ENCODE assay signal across 23 cellular contexts in the genomic region with DNA sequence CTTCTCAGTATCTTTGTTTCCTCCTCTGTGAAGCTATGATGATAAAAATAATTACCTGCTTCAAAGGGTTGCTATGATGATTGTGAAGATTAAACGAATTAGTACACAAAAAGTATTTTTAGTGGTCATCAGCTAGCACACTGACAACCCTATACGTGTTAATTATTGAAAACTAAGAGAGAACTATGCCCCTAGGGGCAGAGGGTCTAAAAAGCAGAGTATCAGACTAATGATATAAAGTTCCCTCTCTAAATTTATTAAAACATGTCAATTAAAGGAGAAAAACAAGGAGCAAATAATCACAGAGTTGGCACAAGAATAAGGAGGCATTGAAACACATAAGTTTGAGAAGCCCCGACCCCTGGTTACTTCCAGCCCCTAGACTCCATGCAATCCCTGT.
"Had no signal": no experiment of that assay in that cellular context is flagged by ENCODE, and none has a peak within 500 bp of the region (broad histone marks: within the 10 kb centered on the region; RNA-seq: fewer than 3 reads in every experiment).

No MANE protein-coding gene starts in this region.

- DNase-seq: colonic mucosa; dermis blood vessel endothelial cell; erythroblast; foreskin keratinocyte; kidney; left cardiac atrium; left ventricle myocardium superior; mesenchymal stem cell; midbrain; psoas muscle; retina; right lobe of liver; spleen; stimulated activated CD4-positive, alpha-beta T cell treated with anti-CD3 and anti-CD28 coated beads, Interleukin-15, amount 100 ng/mL, for 24 hours; stimulated activated CD4-positive, alpha-beta T cell treated with anti-CD3 and anti-CD28 coated beads, Interleukin-1b, Interleukin-23, amount 100 ng/mL, for 48 hours; stimulated activated CD4-positive, alpha-beta T cell treated with anti-CD3 and anti-CD28 coated beads, Interleukin-4, amount 100 ng/mL, for 24 hours; testis had no signal

- H3K4me3 ChIP-seq: colonic mucosa, lung, psoas muscle, right lobe of liver, spleen, testis, tibial nerve had no signal

- H3K4me3 Mint-ChIP-seq: natural killer cell treated with Interleukin-12 subunit alpha and Interleukin-12 subunit beta and Interleukin-15 and Interleukin-18, amount 100 ng/mL, for 72 hours; stimulated activated memory B cell treated with anti-CD40 and anti-IgM and Interleukin-4, amounts not matched to agents 10 μg/mL and 1 μg/mL and 100 μg/mL, for 72 hours; stimulated activated naive CD8-positive, alpha-beta T cell treated with anti-CD3 and anti-CD28 coated beads, Interleukin-15, Interleukin-2, amounts not matched to agents 100 ng/mL and 50 ng/mL, for 24 hours had no signal

- H3K27ac ChIP-seq: colonic mucosa, foreskin keratinocyte, parathyroid adenoma, psoas muscle, right lobe of liver, spleen, testis, tibial nerve had no signal

- H3K9me3 Mint-ChIP-seq: natural killer cell treated with Interleukin-12 subunit alpha and Interleukin-12 subunit beta and Interleukin-15 and Interleukin-18, amount 100 ng/mL, for 72 hours; stimulated activated memory B cell treated with anti-CD40 and anti-IgM and Interleukin-4, amounts not matched to agents 10 μg/mL and 1 μg/mL and 100 μg/mL, for 72 hours; stimulated activated naive CD8-positive, alpha-beta T cell treated with anti-CD3 and anti-CD28 coated beads, Interleukin-15, Interleukin-2, amounts not matched to agents 100 ng/mL and 50 ng/mL, for 24 hours had no signal

- H3K27me3 Mint-ChIP-seq: stimulated activated memory B cell treated with anti-CD40 and anti-IgM and Interleukin-4, amounts not matched to agents 10 μg/mL and 1 μg/mL and 100 μg/mL, for 72 hours; stimulated activated naive CD8-positive, alpha-beta T cell treated with anti-CD3 and anti-CD28 coated beads, Interleukin-15, Interleukin-2, amounts not matched to agents 100 ng/mL and 50 ng/mL, for 24 hours had no signal

- ATAC-seq: foreskin keratinocyte; left cardiac atrium; left ventricle myocardium superior; natural killer cell treated with Interleukin-12 subunit alpha and Interleukin-12 subunit beta and Interleukin-15 and Interleukin-18, amount 100 ng/mL, for 72 hours; psoas muscle; stimulated activated memory B cell treated with anti-CD40 and anti-IgM and Interleukin-4, amounts not matched to agents 10 μg/mL and 1 μg/mL and 100 μg/mL, for 72 hours had no signal

- H3K4me1 ChIP-seq: foreskin keratinocyte, psoas muscle had no signal

- H3K36me3 ChIP-seq: colonic mucosa, right lobe of liver, spleen, tibial nerve had no signal

- H3K9me3 ChIP-seq: colonic mucosa, psoas muscle, right lobe of liver, spleen, testis, tibial nerve had no signal

- H3K36me3 Mint-ChIP-seq: natural killer cell treated with Interleukin-12 subunit alpha and Interleukin-12 subunit beta and Interleukin-15 and Interleukin-18, amount 100 ng/mL, for 72 hours; stimulated activated memory B cell treated with anti-CD40 and anti-IgM and Interleukin-4, amounts not matched to agents 10 μg/mL and 1 μg/mL and 100 μg/mL, for 72 hours had no signal

- H3K4me1 Mint-ChIP-seq: stimulated activated memory B cell treated with anti-CD40 and anti-IgM and Interleukin-4, amounts not matched to agents 10 μg/mL and 1 μg/mL and 100 μg/mL, for 72 hours had no signal

- H3K27ac Mint-ChIP-seq: natural killer cell treated with Interleukin-12 subunit alpha and Interleukin-12 subunit beta and Interleukin-15 and Interleukin-18, amount 100 ng/mL, for 72 hours; stimulated activated memory B cell treated with anti-CD40 and anti-IgM and Interleukin-4, amounts not matched to agents 10 μg/mL and 1 μg/mL and 100 μg/mL, for 72 hours; stimulated activated naive CD8-positive, alpha-beta T cell treated with anti-CD3 and anti-CD28 coated beads, Interleukin-15, Interleukin-2, amounts not matched to agents 100 ng/mL and 50 ng/mL, for 24 hours had no signal

- H3K27me3 ChIP-seq: colonic mucosa, spleen, testis, tibial nerve had no signal
